ENCODE assay signal across 8 cellular contexts in genomic region chr6:139308284-139308916, GRCh38.
A peak's percentile ranks its signal among the peaks of the same experiment; 100 is the strongest.
DNase-seq lines count a peak whose midpoint lies in the region; ATAC-seq lines count a peak whose summit lies in the region.

No MANE protein-coding gene starts in this region.

- ATAC-seq in HG03045 (IDR thresholded peaks at IDR 0.05; ENCODE audit: unreplicated experiment), result peak; percentile 77
- peak; percentile 60 for ATAC-seq in stimulated activated naive CD8-positive, alpha-beta T cell treated with anti-CD3 and anti-CD28 coated beads, Interleukin-15, amount 100 ng/mL, for 72 hours

- no peaks in the 10 kb centered on the region for H3K36me3 Mint-ChIP-seq in activated naive CD4-positive, alpha-beta T cell treated with anti-CD3 and anti-CD28 coated beads, Interleukin-2, amount 50 U/mL, for 24 hours
- H3K36me3 Mint-ChIP-seq in activated naive CD8-positive, alpha-beta T cell, result peaks cover 5% of the 10 kb centered on the region

- H3K4me3 Mint-ChIP-seq in activated naive CD4-positive, alpha-beta T cell treated with anti-CD3 and anti-CD28 coated beads, Interleukin-2, amount 50 U/mL, for 24 hours, result peak overlapping the region; percentile 34
- peak overlapping the region; percentile 24 for H3K4me3 Mint-ChIP-seq in activated naive CD8-positive, alpha-beta T cell
- peak overlapping the region in 1 of 2 donors; percentile 7 for H3K4me3 Mint-ChIP-seq in stimulated activated naive CD8-positive, alpha-beta T cell treated with anti-CD3 and anti-CD28 coated beads, Interleukin-15, amount 100 ng/mL, for 72 hours

- no peak for DNase-seq in activated naive CD4-positive, alpha-beta T cell treated with Interleukin-2 at 50 U/mL for 16 hours
- DNase-seq in stimulated activated naive CD8-positive, alpha-beta T cell treated with anti-CD3 and anti-CD28 coated beads, Interleukin-15, amount 100 ng/mL, for 72 hours, result no peak
- DNase-seq in NCI-H1930 (lab: John Stamatoyannopoulos, UW) (no peak), HK-2 (ENCODE audit: unreplicated experiment) (no peak), NCI-H2227 (lab: John Stamatoyannopoulos, UW; ENCODE audit: unreplicated experiment) (no peak)

- no peaks in the 10 kb centered on the region for H3K27me3 Mint-ChIP-seq in activated naive CD4-positive, alpha-beta T cell treated with anti-CD3 and anti-CD28 coated beads, Interleukin-2, amount 50 U/mL, for 24 hours
- H3K27me3 Mint-ChIP-seq in activated naive CD8-positive, alpha-beta T cell, result no peaks in the 10 kb centered on the region
- no peaks in the 10 kb centered on the region for H3K27me3 Mint-ChIP-seq in stimulated activated naive CD8-positive, alpha-beta T cell treated with anti-CD3 and anti-CD28 coated beads, Interleukin-15, amount 100 ng/mL, for 72 hours

- H3K4me1 Mint-ChIP-seq in activated naive CD4-positive, alpha-beta T cell treated with anti-CD3 and anti-CD28 coated beads, Interleukin-2, amount 50 U/mL, for 24 hours, result peaks cover 43% of the 10 kb centered on the region
- H3K4me1 Mint-ChIP-seq in activated naive CD8-positive, alpha-beta T cell (ENCODE audit: low read depth), result peaks cover 28% of the 10 kb centered on the region
- H3K4me1 Mint-ChIP-seq in stimulated activated naive CD8-positive, alpha-beta T cell treated with anti-CD3 and anti-CD28 coated beads, Interleukin-15, amount 100 ng/mL, for 72 hours, result peaks cover 26% of the 10 kb centered on the region

- H3K27ac Mint-ChIP-seq in activated naive CD4-positive, alpha-beta T cell treated with anti-CD3 and anti-CD28 coated beads, Interleukin-2, amount 50 U/mL, for 24 hours, result peak overlapping the region; percentile 85
- peak overlapping the region; percentile 64 for H3K27ac Mint-ChIP-seq in activated naive CD8-positive, alpha-beta T cell
- no peak overlapping the region for H3K27ac Mint-ChIP-seq in stimulated activated naive CD8-positive, alpha-beta T cell treated with anti-CD3 and anti-CD28 coated beads, Interleukin-15, amount 100 ng/mL, for 72 hours

- H3K9me3 Mint-ChIP-seq in activated naive CD4-positive, alpha-beta T cell treated with anti-CD3 and anti-CD28 coated beads, Interleukin-2, amount 50 U/mL, for 24 hours, result no peaks in the 10 kb centered on the region
- H3K9me3 Mint-ChIP-seq in activated naive CD8-positive, alpha-beta T cell (ENCODE audit: low read depth), result no peaks in the 10 kb centered on the region
- H3K9me3 Mint-ChIP-seq in stimulated activated naive CD8-positive, alpha-beta T cell treated with anti-CD3 and anti-CD28 coated beads, Interleukin-15, amount 100 ng/mL, for 72 hours, result no peaks in the 10 kb centered on the region

Comparison
In these comparisons a context has a peak if more than half of its experiments do, and no peak if none do; other contexts are left out.
1. H3K27ac Mint-ChIP-seq: peak in activated naive CD4-positive, alpha-beta T cell treated with anti-CD3 and anti-CD28 coated beads, Interleukin-2, amount 50 U/mL, for 24 hours (single experiment) and activated naive CD8-positive, alpha-beta T cell (single experiment); none in stimulated activated naive CD8-positive, alpha-beta T cell treated with anti-CD3 and anti-CD28 coated beads, Interleukin-15, amount 100 ng/mL, for 72 hours (0 of 2).